21 cellular contexts compared by ENCODE assay signal in the genomic region with DNA sequence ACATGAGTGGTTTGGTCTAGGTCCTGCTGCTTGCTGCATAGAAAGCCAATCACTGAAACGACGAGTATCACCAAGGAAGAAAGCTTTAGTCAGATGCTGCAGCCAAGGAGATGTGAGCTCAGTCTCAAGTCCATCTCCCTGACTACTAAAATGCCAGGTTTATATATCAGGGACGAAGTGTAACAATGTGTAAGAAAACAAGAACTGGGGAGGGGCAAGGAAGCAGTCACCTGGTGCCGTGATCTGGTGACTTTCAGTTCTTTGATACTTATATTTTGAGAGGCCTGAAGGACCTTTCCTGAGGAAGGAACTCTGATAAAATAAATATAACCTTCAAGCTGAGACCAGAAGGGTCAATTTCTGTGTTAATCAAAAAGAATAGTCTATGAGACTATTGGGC. TPM values are rescaled to one million over a fixed set of nuclear protein-coding genes. Genes with fewer than 3 reads are reported as not detected.
DNase-seq lines count a peak whose midpoint lies in the region; ATAC-seq, FAIRE-seq and TF ChIP-seq lines count a peak whose summit lies in the region.
"Had no signal": no experiment of that assay in that cellular context is flagged by ENCODE, and none has a peak within 500 bp of the region (broad histone marks: within the 10 kb centered on the region; RNA-seq: fewer than 3 reads in every experiment).

No MANE protein-coding gene starts in this region.

- peak overlapping the region; percentile 27 to 37 for H3K4me3 Mint-ChIP-seq in activated T-cell treated with anti-CD3 and anti-CD28 coated beads, Interleukin-2, amount 50 U/mL, for 72 hours
- H3K4me3 Mint-ChIP-seq in activated T-cell treated with anti-CD3 and anti-CD28 coated beads, Interleukin-2, amount 50 U/mL, for 4 hours, result no peak overlapping the region
- H3K4me3 Mint-ChIP-seq: stimulated activated effector memory CD8-positive, alpha-beta T cell treated with anti-CD3 and anti-CD28 coated beads, Interleukin-12 subunit alpha, Interleukin-12 subunit beta, amount 100 ng/mL, for 72 hours had no signal

- RAD21 ChIA-PET in GM12878 (lab: Charles Lee; ENCODE audit: unreplicated experiment), result no interaction called here

- no peak for TF ChIP-seq CTCF in Loucy (conservative IDR thresholded peaks at IDR 0.05; ENCODE audit: low read length)
- TF ChIP-seq CTCF in GM12878 (IDR thresholded peaks at IDR 0.05 in 2 of 3, conservative IDR thresholded peaks at IDR 0.05 in 1 of 3; ENCODE audit: control insufficient read depth in 2 of 3, extremely low read depth in 1 of 3, insufficient read depth in 1 of 3, low read depth in 3 of 3, low read length in 3 of 3), result no peak
- no peak for TF ChIP-seq CTCF in osteoblast (IDR thresholded peaks at IDR 0.05; ENCODE audit: extremely low read depth, low read depth, low read length)

- POLR2A ChIA-PET in GM12878 (lab: Charles Lee), result no interaction called here

- TF ChIP-seq RAD21 in GM12878 (IDR thresholded peaks at IDR 0.05; ENCODE audit: insufficient read depth, low read depth, low read length), result no peak

- TF ChIP-seq EP300 in GM12878 (IDR thresholded peaks at IDR 0.05; ENCODE audit: borderline replicate concordance in 1 of 2, control insufficient read depth in 1 of 2, low read depth in 2 of 2, low read length in 2 of 2), result no peak

- ATAC-seq in activated T-cell treated with anti-CD3 and anti-CD28 coated beads, Interleukin-2, amount 50 U/mL, for 72 hours (replicated peaks in 1 of 2), result peak in 1 of 2 donors; percentile 29
- no peak for ATAC-seq in activated T-cell treated with anti-CD3 and anti-CD28 coated beads, Interleukin-2, amount 50 U/mL, for 4 hours
- ATAC-seq in GM12878 (no peak), HG02970 (IDR thresholded peaks at IDR 0.05; ENCODE audit: low FRiP score, unreplicated experiment) (no peak)
- ATAC-seq: left ventricle myocardium superior; mucosa of descending colon; right cardiac atrium; stimulated activated effector memory CD8-positive, alpha-beta T cell treated with anti-CD3 and anti-CD28 coated beads, Interleukin-12 subunit alpha, Interleukin-12 subunit beta, amount 100 ng/mL, for 72 hours had no signal

- no peak overlapping the region for H3K4me3 ChIP-seq in Loucy (ENCODE audit: low read length, poor library complexity, severe bottlenecking)
- H3K4me3 ChIP-seq in GM12878, result no peak overlapping the region
- no peak overlapping the region for H3K4me3 ChIP-seq in osteoblast (ENCODE audit: insufficient read depth, low read length)
- H3K4me3 ChIP-seq: mucosa of descending colon had no signal

- H3K9me2 ChIP-seq in Loucy (replicated peaks; ENCODE audit: low read depth, low read length), result no peaks in the 10 kb centered on the region

- CTCF ChIA-PET in GM12878 (lab: Yijun Ruan, JAX), result interaction anchor here (0.6 to 0.8 kb wide), 2 partner anchors 135 to 930 kb away, joined by 3 to 5 read pairs; no protein-coding TSS in a partner anchor

- H3K27me3 ChIP-seq in Loucy (ENCODE audit: insufficient read depth, low read length, poor library complexity, severe bottlenecking) (no peaks in the 10 kb centered on the region), GM12878 (replicated peaks in 1 of 2; ENCODE audit: control insufficient read depth in 2 of 2, insufficient read depth in 2 of 2, low read length in 1 of 2) (no peaks in the 10 kb centered on the region), osteoblast (ENCODE audit: insufficient read depth, low read length) (peaks cover 5% of the 10 kb centered on the region)

- no peak overlapping the region for H3K27ac ChIP-seq in GM12878 (ENCODE audit: control insufficient read depth, insufficient read depth)
- no peak overlapping the region for H3K27ac ChIP-seq in osteoblast (ENCODE audit: low read depth, low read length)
- H3K27ac ChIP-seq: KMS-11, WERI-Rb-1 had no signal

- BruUV-seq in GM12878 (replicated peaks; lab: Mats Ljungman, UMichigan), result no TSS peak

- no peaks in the 10 kb centered on the region for H3K79me2 ChIP-seq in Loucy (ENCODE audit: insufficient read depth, low read length)
- H3K79me2 ChIP-seq in GM12878 (ENCODE audit: control insufficient read depth, insufficient read depth, low read length), result no peaks in the 10 kb centered on the region
- H3K79me2 ChIP-seq in osteoblast (ENCODE audit: insufficient read depth, low read length), result no peaks in the 10 kb centered on the region

- in situ Hi-C loops in GM12878 (cut with MboI), result loop anchor here (10.0 kb wide), 1 partner anchor 1010 kb away; no protein-coding TSS in a partner anchor

- H3K4me1 Mint-ChIP-seq in activated T-cell treated with anti-CD3 and anti-CD28 coated beads, Interleukin-2, amount 50 U/mL, for 72 hours (ENCODE audit: low read depth), result peaks cover 5% of the 10 kb centered on the region
- H3K4me1 Mint-ChIP-seq in activated T-cell treated with anti-CD3 and anti-CD28 coated beads, Interleukin-2, amount 50 U/mL, for 4 hours (ENCODE audit: low read depth), result peaks cover 10% of the 10 kb centered on the region

- 23% methylated on average over 4 of the region's 4 CpGs for WGBS in GM12878 (ENCODE audit: insufficient coverage, insufficient replicate concordance, low lambda C conversion rate, missing lambda C conversion rate)

- H3K4me2 ChIP-seq in Loucy (ENCODE audit: low read depth, low read length, poor library complexity, severe bottlenecking) (peak overlapping the region; percentile 42), GM12878 (ENCODE audit: control insufficient read depth, insufficient read depth) (no peak overlapping the region), osteoblast (ENCODE audit: insufficient read depth, low read length) (no peak overlapping the region)
- H3K4me2 ChIP-seq: KMS-11 had no signal

- H3K4me1 ChIP-seq in Loucy (ENCODE audit: insufficient read depth, low read length, poor library complexity, severe bottlenecking), result peaks cover 8% of the 10 kb centered on the region
- no peaks in the 10 kb centered on the region for H3K4me1 ChIP-seq in GM12878 (ENCODE audit: control insufficient read depth, insufficient read depth, low read length)
- H3K4me1 ChIP-seq in osteoblast (ENCODE audit: insufficient read depth, low read length), result no peaks in the 10 kb centered on the region

- H3K36me3 ChIP-seq in Loucy (ENCODE audit: insufficient read depth, low read length), result no peaks in the 10 kb centered on the region
- H3K36me3 ChIP-seq in GM12878 (ENCODE audit: control insufficient read depth in 2 of 2, insufficient read depth in 2 of 2, low read length in 1 of 2), result no peaks in the 10 kb centered on the region
- H3K36me3 ChIP-seq in osteoblast (ENCODE audit: insufficient read depth, low read length), result no peaks in the 10 kb centered on the region
- H3K36me3 ChIP-seq: WERI-Rb-1 had no signal

- no peak for TF ChIP-seq POLR2A in GM12878 (IDR thresholded peaks at IDR 0.05; ENCODE audit: low read depth, low read length)

- DNase-seq in activated T-cell treated with anti-CD3 and anti-CD28 coated beads, Interleukin-2, amount 50 U/mL, for 72 hours, result no peak
- no peak for DNase-seq in activated T-cell treated with anti-CD3 and anti-CD28 coated beads, Interleukin-2, amount 50 U/mL, for 4 hours
- DNase-seq in GM12878 (ENCODE audit: low read depth, low spot score) (no peak), osteoblast (ENCODE audit: insufficient read length, low spot score, missing footprints) (no peak), NCI-H2227 treated with DMSO at 0.1 percent for 48 hours (lab: John Stamatoyannopoulos, UW) (no peak), H4 (ENCODE audit: low spot score) (no peak)
- DNase-seq: left ventricle myocardium superior, mucosa of descending colon, NCI-H1092, NCI-H2081, NCI-H524 treated with DMSO at 0.1 percent for 48 hours, nucleus accumbens, right cardiac atrium, Right ventricle myocardium superior, WERI-Rb-1 had no signal

- H3F3A ChIP-seq in Loucy (ENCODE audit: low read depth), result no peaks in the 10 kb centered on the region

- H3K36me3 Mint-ChIP-seq in activated T-cell treated with anti-CD3 and anti-CD28 coated beads, Interleukin-2, amount 50 U/mL, for 72 hours (ENCODE audit: insufficient read depth in 2 of 2), result no peaks in the 10 kb centered on the region
- H3K36me3 Mint-ChIP-seq in activated T-cell treated with anti-CD3 and anti-CD28 coated beads, Interleukin-2, amount 50 U/mL, for 4 hours (ENCODE audit: insufficient read depth), result no peaks in the 10 kb centered on the region
- H3K36me3 Mint-ChIP-seq: stimulated activated effector memory CD8-positive, alpha-beta T cell treated with anti-CD3 and anti-CD28 coated beads, Interleukin-12 subunit alpha, Interleukin-12 subunit beta, amount 100 ng/mL, for 72 hours had no signal

- SMC1A ChIA-PET in GM12878 (lab: Charles Lee; ENCODE audit: uncharacterized antibody, unreplicated experiment), result no interaction called here

- no peaks in the 10 kb centered on the region for H3K27me3 Mint-ChIP-seq in activated T-cell treated with anti-CD3 and anti-CD28 coated beads, Interleukin-2, amount 50 U/mL, for 72 hours (ENCODE audit: low read depth)
- H3K27me3 Mint-ChIP-seq in activated T-cell treated with anti-CD3 and anti-CD28 coated beads, Interleukin-2, amount 50 U/mL, for 4 hours (ENCODE audit: low read depth), result no peaks in the 10 kb centered on the region

- FAIRE-seq in GM12878 (lab: Jason Lieb, UNC), result no peak
- FAIRE-seq: colon, endometrium had no signal

- no peaks in the 10 kb centered on the region for H3K9me3 ChIP-seq in Loucy (ENCODE audit: insufficient read depth, low read depth, low read length)
- H3K9me3 ChIP-seq in GM12878 (replicated peaks; ENCODE audit: control insufficient read depth, insufficient read depth, low read length), result no peaks in the 10 kb centered on the region
- H3K9me3 ChIP-seq in osteoblast (ENCODE audit: low read depth, low read length), result no peaks in the 10 kb centered on the region
- H3K9me3 ChIP-seq: mucosa of descending colon had no signal

- H4K20me1 ChIP-seq in Loucy (ENCODE audit: insufficient read depth, low read length, poor library complexity, severe bottlenecking) (no peaks in the 10 kb centered on the region), GM12878 (ENCODE audit: control insufficient read depth, insufficient read depth) (no peaks in the 10 kb centered on the region), osteoblast (ENCODE audit: insufficient read depth, low read length) (no peaks in the 10 kb centered on the region)

- H3K9ac ChIP-seq in Loucy (ENCODE audit: low read depth, low read length, poor library complexity, severe bottlenecking) (no peak overlapping the region), GM12878 (ENCODE audit: control insufficient read depth, insufficient read depth, low read length) (no peak overlapping the region)
- H3K9ac ChIP-seq: KMS-11 had no signal

- intact Hi-C loops in GM12878 (cut with micrococcal nuclease; ENCODE audit: unreplicated experiment), result loop anchor here (10.0 kb wide), 1 partner anchor 750 kb away; no protein-coding TSS in a partner anchor

- peaks cover 0 to 3% of the 10 kb centered on the region in 2 donors for H3K9me3 Mint-ChIP-seq in activated T-cell treated with anti-CD3 and anti-CD28 coated beads, Interleukin-2, amount 50 U/mL, for 72 hours
- no peaks in the 10 kb centered on the region for H3K9me3 Mint-ChIP-seq in activated T-cell treated with anti-CD3 and anti-CD28 coated beads, Interleukin-2, amount 50 U/mL, for 4 hours
- H3K9me3 Mint-ChIP-seq: stimulated activated effector memory CD8-positive, alpha-beta T cell treated with anti-CD3 and anti-CD28 coated beads, Interleukin-12 subunit alpha, Interleukin-12 subunit beta, amount 100 ng/mL, for 72 hours had no signal

- peak overlapping the region; percentile 84 for H2AFZ ChIP-seq in Loucy (ENCODE audit: low read length)
- H2AFZ ChIP-seq in GM12878 (ENCODE audit: control insufficient read depth, low read depth, low read length), result peak overlapping the region; percentile 54; the same call in 1 of the 2 replicates
- peak overlapping the region; percentile 20 for H2AFZ ChIP-seq in osteoblast (ENCODE audit: low read length)

- H3K27ac Mint-ChIP-seq in activated T-cell treated with anti-CD3 and anti-CD28 coated beads, Interleukin-2, amount 50 U/mL, for 72 hours, result peak overlapping the region; percentile 75
- H3K27ac Mint-ChIP-seq: stimulated activated effector memory CD8-positive, alpha-beta T cell treated with anti-CD3 and anti-CD28 coated beads, Interleukin-12 subunit alpha, Interleukin-12 subunit beta, amount 100 ng/mL, for 72 hours had no signal

RNA-seq across cellular contexts. Expression of gene ABRAXAS1, which starts 19.6 kb away (rescaled TPM):
- 10 to 100 TPM; 16.7 to 21.7 TPM for total RNA-seq in activated T-cell treated with anti-CD3 and anti-CD28 coated beads, Interleukin-2, amount 50 U/mL, for 72 hours
- total RNA-seq in activated T-cell treated with anti-CD3 and anti-CD28 coated beads, Interleukin-2, amount 50 U/mL, for 4 hours, result 1 to 10 TPM; 6.2 to 9.6 (median 8.6) TPM
- 9.2 and 10.3 TPM in 2 replicates for total RNA-seq in GM12878 (2013; cell fraction: nucleolus; rRNA removed)
- 8.2 and 10.7 TPM in 2 replicates for total RNA-seq in GM12878 (2014; rRNA removed)
- 5.3 and 5.8 TPM in 2 replicates for total RNA-seq in GM12878 (2014; rRNA removed; fragmentation: Illumina TruSeq; extraction: Trizol)
- total RNA-seq in GM12878 (2021), result 8.2 and 8.5 TPM in 2 replicates
- polyA plus RNA-seq in GM12878 (2011; ENCODE audit: low read depth), result 2.2 TPM
- 8.6 and 14.5 TPM in 2 replicates for polyA plus RNA-seq in GM12878 (2011; rRNA removed)
- polyA plus RNA-seq in GM12878 (2011; cell fraction: cytosol; rRNA removed), result 2.2 and 2.6 TPM in 2 replicates
- polyA plus RNA-seq in GM12878 (2011; cell fraction: nucleus; rRNA removed), result 2.8 and 2.9 TPM in 2 replicates
- 5.4 and 6.8 TPM in 2 replicates for polyA plus RNA-seq in GM12878 (2012)
- 9.7 and 11.7 TPM in 2 replicates for polyA plus RNA-seq in GM12878 (2014; fragmentation: Illumina TruSeq; extraction: Trizol)
- 1 to 10 TPM; 2.2 to 3.2 TPM for polyA plus RNA-seq in GM12878 (2014; fragmentation: Nextera tagmentation; extraction: Ambion mirVana)
- 5.6 and 5.9 TPM in 2 replicates for polyA plus RNA-seq in GM12878 (2014; rRNA removed)
- polyA plus RNA-seq in GM12878 (2016; fragmentation: Nextera tagmentation; extraction: Ambion mirVana), result 1 to 10 TPM; 2.5 to 3.1 TPM
- 5.5 and 8.3 TPM in 2 replicates for polyA minus RNA-seq in GM12878 (2011; rRNA and poly(A)+ RNA removed)
- 2.5 TPM in 2 replicates for polyA minus RNA-seq in GM12878 (2011; cell fraction: cytosol; rRNA and poly(A)+ RNA removed)
- 5.1 and 10.5 TPM in 2 replicates for polyA minus RNA-seq in GM12878 (2011; cell fraction: nucleus; rRNA and poly(A)+ RNA removed)
- 17.4 and 23.3 TPM in 2 replicates for total RNA-seq in osteoblast
- 4.7 and 6.3 TPM in 2 replicates for total RNA-seq in H4 (2014; rRNA removed; shearing (Covaris generic))

RNA-seq across cellular contexts. Expression of gene GPAT3, which starts 31.4 kb away (rescaled TPM):
- 1 to 10 TPM; 1.2 to 5.1 TPM for total RNA-seq in activated T-cell treated with anti-CD3 and anti-CD28 coated beads, Interleukin-2, amount 50 U/mL, for 72 hours
- 1 to 10 TPM; 2.1 to 4.5 (median 2.6) TPM for total RNA-seq in activated T-cell treated with anti-CD3 and anti-CD28 coated beads, Interleukin-2, amount 50 U/mL, for 4 hours
- total RNA-seq in GM12878 (2013; cell fraction: nucleolus; rRNA removed), result 1.5 and 2.2 TPM in 2 replicates
- total RNA-seq in GM12878 (2014; rRNA removed), result 0.65 and 0.79 TPM in 2 replicates
- total RNA-seq in GM12878 (2014; rRNA removed; fragmentation: Illumina TruSeq; extraction: Trizol), result 0.54 and 0.60 TPM in 2 replicates
- total RNA-seq in GM12878 (2021), result 0.90 and 1.1 TPM in 2 replicates
- polyA plus RNA-seq in GM12878 (2011; ENCODE audit: low read depth), result not detected
- 0.39 and 0.53 TPM in 2 replicates for polyA plus RNA-seq in GM12878 (2011; rRNA removed)
- polyA plus RNA-seq in GM12878 (2011; cell fraction: cytosol; rRNA removed), result 0.17 and 0.34 TPM in 2 replicates
- polyA plus RNA-seq in GM12878 (2011; cell fraction: nucleus; rRNA removed), result 0.16 and 0.27 TPM in 2 replicates
- polyA plus RNA-seq in GM12878 (2012), result 0.16 and 0.44 TPM in 2 replicates
- 0.51 and 0.59 TPM in 2 replicates for polyA plus RNA-seq in GM12878 (2014; fragmentation: Illumina TruSeq; extraction: Trizol)
- polyA plus RNA-seq in GM12878 (2014; fragmentation: Nextera tagmentation; extraction: Ambion mirVana), result under 1 TPM; 0.26 to 0.47 TPM
- polyA plus RNA-seq in GM12878 (2014; rRNA removed), result 0.51 and 1.4 TPM in 2 replicates
- polyA plus RNA-seq in GM12878 (2016; fragmentation: Nextera tagmentation; extraction: Ambion mirVana), result under 1 TPM; 0.43 to 0.67 TPM
- 0.07 TPM in 1 of 2 replicates, not detected in the other for polyA minus RNA-seq in GM12878 (2011; rRNA and poly(A)+ RNA removed)
- polyA minus RNA-seq in GM12878 (2011; cell fraction: cytosol; rRNA and poly(A)+ RNA removed), result not detected in 2 replicates
- 0.19 and 0.36 TPM in 2 replicates for polyA minus RNA-seq in GM12878 (2011; cell fraction: nucleus; rRNA and poly(A)+ RNA removed)
- total RNA-seq in osteoblast, result 0.36 and 0.59 TPM in 2 replicates
- 65.1 and 69.7 TPM in 2 replicates for total RNA-seq in H4 (2014; rRNA removed; shearing (Covaris generic))

RNA-seq across cellular contexts. Expression of gene MRPS18C, which starts 48.7 kb away (rescaled TPM):
- 10 to 100 TPM; 56.2 to 60.9 TPM for total RNA-seq in activated T-cell treated with anti-CD3 and anti-CD28 coated beads, Interleukin-2, amount 50 U/mL, for 72 hours
- 100 to 1,000 TPM; 109 to 118 (median 111) TPM for total RNA-seq in activated T-cell treated with anti-CD3 and anti-CD28 coated beads, Interleukin-2, amount 50 U/mL, for 4 hours
- total RNA-seq in GM12878 (2013; cell fraction: nucleolus; rRNA removed), result 63.8 and 70.2 TPM in 2 replicates
- total RNA-seq in GM12878 (2014; rRNA removed), result 38.0 and 57.5 TPM in 2 replicates
- total RNA-seq in GM12878 (2014; rRNA removed; fragmentation: Illumina TruSeq; extraction: Trizol), result 61.4 and 73.7 TPM in 2 replicates
- total RNA-seq in GM12878 (2021), result 74.7 and 75.1 TPM in 2 replicates
- polyA plus RNA-seq in GM12878 (2011; ENCODE audit: low read depth), result 332 TPM
- polyA plus RNA-seq in GM12878 (2011; rRNA removed), result 72.4 and 114 TPM in 2 replicates
- polyA plus RNA-seq in GM12878 (2011; cell fraction: cytosol; rRNA removed), result 24.7 and 31.2 TPM in 2 replicates
- polyA plus RNA-seq in GM12878 (2011; cell fraction: nucleus; rRNA removed), result 24.9 and 26.8 TPM in 2 replicates
- 40.0 and 73.4 TPM in 2 replicates for polyA plus RNA-seq in GM12878 (2012)
- 82.5 and 135 TPM in 2 replicates for polyA plus RNA-seq in GM12878 (2014; fragmentation: Illumina TruSeq; extraction: Trizol)
- 100 to 1,000 TPM; 277 to 283 TPM for polyA plus RNA-seq in GM12878 (2014; fragmentation: Nextera tagmentation; extraction: Ambion mirVana)
- polyA plus RNA-seq in GM12878 (2014; rRNA removed), result 41.3 and 43.9 TPM in 2 replicates
- 100 to 1,000 TPM; 252 to 271 TPM for polyA plus RNA-seq in GM12878 (2016; fragmentation: Nextera tagmentation; extraction: Ambion mirVana)
- polyA minus RNA-seq in GM12878 (2011; rRNA and poly(A)+ RNA removed), result 20.7 and 29.5 TPM in 2 replicates
- 19.0 and 22.7 TPM in 2 replicates for polyA minus RNA-seq in GM12878 (2011; cell fraction: cytosol; rRNA and poly(A)+ RNA removed)
- polyA minus RNA-seq in GM12878 (2011; cell fraction: nucleus; rRNA and poly(A)+ RNA removed), result 23.7 and 40.0 TPM in 2 replicates
- 13.8 and 14.5 TPM in 2 replicates for total RNA-seq in osteoblast
- total RNA-seq in H4 (2014; rRNA removed; shearing (Covaris generic)), result 40.7 and 44.3 TPM in 2 replicates

RNA-seq across cellular contexts. Expression of gene HELQ, which starts 48.9 kb away (rescaled TPM):
- 10 to 100 TPM; 16.1 to 18.2 TPM for total RNA-seq in activated T-cell treated with anti-CD3 and anti-CD28 coated beads, Interleukin-2, amount 50 U/mL, for 72 hours
- total RNA-seq in activated T-cell treated with anti-CD3 and anti-CD28 coated beads, Interleukin-2, amount 50 U/mL, for 4 hours, result 10 to 100 TPM; 13.5 to 14.2 (median 13.7) TPM
- 29.4 and 35.2 TPM in 2 replicates for total RNA-seq in GM12878 (2013; cell fraction: nucleolus; rRNA removed)
- total RNA-seq in GM12878 (2014; rRNA removed), result 11.0 and 11.1 TPM in 2 replicates
- 11.1 and 13.3 TPM in 2 replicates for total RNA-seq in GM12878 (2014; rRNA removed; fragmentation: Illumina TruSeq; extraction: Trizol)
- total RNA-seq in GM12878 (2021), result 12.1 and 13.5 TPM in 2 replicates
- 5.1 TPM for polyA plus RNA-seq in GM12878 (2011; ENCODE audit: low read depth)
- polyA plus RNA-seq in GM12878 (2011; rRNA removed), result 13.3 and 15.0 TPM in 2 replicates
- polyA plus RNA-seq in GM12878 (2011; cell fraction: cytosol; rRNA removed), result 7.4 and 8.6 TPM in 2 replicates
- 10.3 and 12.9 TPM in 2 replicates for polyA plus RNA-seq in GM12878 (2011; cell fraction: nucleus; rRNA removed)
- 3.8 and 6.5 TPM in 2 replicates for polyA plus RNA-seq in GM12878 (2012)
- polyA plus RNA-seq in GM12878 (2014; fragmentation: Illumina TruSeq; extraction: Trizol), result 9.6 and 11.6 TPM in 2 replicates
- 1 to 10 TPM; 4.5 to 4.6 TPM for polyA plus RNA-seq in GM12878 (2014; fragmentation: Nextera tagmentation; extraction: Ambion mirVana)
- 8.3 and 10.4 TPM in 2 replicates for polyA plus RNA-seq in GM12878 (2014; rRNA removed)
- 10 to 100 TPM in 1 of 2 experiments, 1 to 10 TPM in 1; 9.9 to 10.8 TPM for polyA plus RNA-seq in GM12878 (2016; fragmentation: Nextera tagmentation; extraction: Ambion mirVana)
- 12.0 and 13.7 TPM in 2 replicates for polyA minus RNA-seq in GM12878 (2011; rRNA and poly(A)+ RNA removed)
- 1.7 and 3.3 TPM in 2 replicates for polyA minus RNA-seq in GM12878 (2011; cell fraction: cytosol; rRNA and poly(A)+ RNA removed)
- polyA minus RNA-seq in GM12878 (2011; cell fraction: nucleus; rRNA and poly(A)+ RNA removed), result 24.3 and 29.5 TPM in 2 replicates
- 17.4 and 18.3 TPM in 2 replicates for total RNA-seq in osteoblast
- 8.8 and 12.5 TPM in 2 replicates for total RNA-seq in H4 (2014; rRNA removed; shearing (Covaris generic))

Comparison
In these comparisons a context has a peak if more than half of its experiments do, and no peak if none do; other contexts are left out.
1. H2AFZ ChIP-seq: peak in every context shown above with its lines; median percentile 84 in Loucy; 54 in GM12878; 20 in osteoblast.
2. RNA of gene GPAT3, which starts 31.4 kb away (total RNA-seq): 65.1 to 69.7 TPM in H4; 1.2 to 5.1 TPM in activated T-cell treated with anti-CD3 and anti-CD28 coated beads, Interleukin-2, amount 50 U/mL, for 72 hours, 2.1 to 4.5 TPM in activated T-cell treated with anti-CD3 and anti-CD28 coated beads, Interleukin-2, amount 50 U/mL, for 4 hours, 0.54 to 2.2 TPM in GM12878 and 0.36 to 0.59 TPM in osteoblast; every median in the first group is over 10 times any median in the second.